ENCODE assay signal across 10 cellular contexts in genomic region chr2:100247256-100248043, GRCh38.
DNase-seq lines count a peak whose midpoint lies in the region; ATAC-seq and TF ChIP-seq lines count a peak whose summit lies in the region.
"Had no signal": no experiment of that assay in that cellular context is flagged by ENCODE, and none has a peak within 500 bp of the region (broad histone marks: within the 10 kb centered on the region; RNA-seq: fewer than 3 reads in every experiment).

No MANE protein-coding gene starts in this region.

- H3K9me2 ChIP-seq in Karpas-422 (replicated peaks; ENCODE audit: insufficient read depth, low read length), result no peaks in the 10 kb centered on the region

- no peak overlapping the region for H3K4me3 ChIP-seq in BLaER1
- H3K4me3 ChIP-seq in Karpas-422 (ENCODE audit: low read length), result peak overlapping the region; percentile 30; the same call in 1 of the 2 replicates
- no peak overlapping the region for H3K4me3 ChIP-seq in esophagus muscularis mucosa
- no peak overlapping the region for H3K4me3 ChIP-seq in MG63

- H3K27ac ChIP-seq in BLaER1 (peak overlapping the region; percentile 66), Karpas-422 (ENCODE audit: low read length) (peak overlapping the region; percentile 85), esophagus muscularis mucosa (replicated peaks in 1 of 4) (no peak overlapping the region)

- peak overlapping the region; percentile 83 for H3K4me2 ChIP-seq in BLaER1
- H3K4me2 ChIP-seq in Karpas-422 (ENCODE audit: low read depth, low read length, poor library complexity, severe bottlenecking), result peak overlapping the region; percentile 47

- TF ChIP-seq EP300 in esophagus muscularis mucosa (IDR thresholded peaks at IDR 0.05), result no peak

- H3K27me3 Mint-ChIP-seq in activated CD4-positive, alpha-beta T cell treated with anti-CD3 and anti-CD28 coated beads, Interleukin-2, amount 10 ng/mL, durations not matched to agents 24 days and 14 days, result peaks cover 2% of the 10 kb centered on the region
- peaks cover 14% of the 10 kb centered on the region for H3K27me3 Mint-ChIP-seq in HFFc6 (ENCODE audit: insufficient read depth)

- H3K4me3 Mint-ChIP-seq in activated CD4-positive, alpha-beta T cell treated with anti-CD3 and anti-CD28 coated beads, Interleukin-2, amount 10 ng/mL, durations not matched to agents 24 days and 14 days, result no peak overlapping the region
- H3K4me3 Mint-ChIP-seq in HFFc6, result no peak overlapping the region

- no peaks in the 10 kb centered on the region for H3K4me1 Mint-ChIP-seq in activated CD4-positive, alpha-beta T cell treated with anti-CD3 and anti-CD28 coated beads, Interleukin-2, amount 10 ng/mL, durations not matched to agents 24 days and 14 days
- H3K4me1 Mint-ChIP-seq in HFFc6 (ENCODE audit: low read depth), result peaks cover 10% of the 10 kb centered on the region

- 87% methylated on average over 13 of the region's 14 CpGs for WGBS in esophagus muscularis mucosa

- H3K4me1 ChIP-seq in BLaER1 (peaks cover 57% of the 10 kb centered on the region), Karpas-422 (ENCODE audit: low read length) (peaks cover 71% of the 10 kb centered on the region), esophagus muscularis mucosa (peaks cover 5 to 15% (median 7%) of the 10 kb centered on the region in 4 donors)

- H3K9ac ChIP-seq in BLaER1 (no peak overlapping the region), Karpas-422 (ENCODE audit: low read length) (peak overlapping the region; percentile 35)

- no peaks in the 10 kb centered on the region for H3K36me3 Mint-ChIP-seq in activated CD4-positive, alpha-beta T cell treated with anti-CD3 and anti-CD28 coated beads, Interleukin-2, amount 10 ng/mL, durations not matched to agents 24 days and 14 days (ENCODE audit: low read depth)
- H3K36me3 Mint-ChIP-seq in HFFc6 (ENCODE audit: low read depth), result no peaks in the 10 kb centered on the region

- TF ChIP-seq POLR2A in esophagus muscularis mucosa (IDR thresholded peaks at IDR 0.05; ENCODE audit: low read depth), result no peak

- H3K9me3 ChIP-seq in BLaER1, result no peaks in the 10 kb centered on the region
- no peaks in the 10 kb centered on the region for H3K9me3 ChIP-seq in Karpas-422 (ENCODE audit: low read length)
- no peaks in the 10 kb centered on the region for H3K9me3 ChIP-seq in esophagus muscularis mucosa
- peaks cover 2% of the 10 kb centered on the region; the same call in 1 of the 2 replicates for H3K9me3 ChIP-seq in MG63

- intact Hi-C loops in esophagus muscularis mucosa (cut with DNase I), result loop anchor here (5.0 to 10.0 kb wide), 2 partner anchors 233 to 425 kb away; no protein-coding TSS in a partner anchor
- intact Hi-C loops in activated CD4-positive, alpha-beta T cell treated with anti-CD3 and anti-CD28 coated beads, Interleukin-2, amount 10 ng/mL, durations not matched to agents 24 days and 14 days (cut with micrococcal nuclease), result no loop called here

- H3K27ac Mint-ChIP-seq in activated CD4-positive, alpha-beta T cell treated with anti-CD3 and anti-CD28 coated beads, Interleukin-2, amount 10 ng/mL, durations not matched to agents 24 days and 14 days, result no peak overlapping the region
- no peak overlapping the region for H3K27ac Mint-ChIP-seq in HFFc6

- DNase-seq in Karpas-422 (peak; percentile 97), esophagus muscularis mucosa (ENCODE audit: extremely low spot score) (no peak), MG63 (no peak), HFFc6 (no peak)
- no peak for DNase-seq in activated CD4-positive, alpha-beta T cell treated with anti-CD3 and anti-CD28 coated beads, Interleukin-2, amount 10 ng/mL, durations not matched to agents 24 days and 14 days
- DNase-seq: Kasumi-1, nucleus accumbens had no signal

- TF ChIP-seq CTCF in esophagus muscularis mucosa (IDR thresholded peaks at IDR 0.05), result no peak
- no peak for TF ChIP-seq CTCF in HFFc6 (IDR thresholded peaks at IDR 0.05)

- H3K79me2 ChIP-seq in Karpas-422 (ENCODE audit: low read length), result no peaks in the 10 kb centered on the region

- no peak overlapping the region for H2AFZ ChIP-seq in Karpas-422 (ENCODE audit: low read length)

- no peaks in the 10 kb centered on the region for H4K20me1 ChIP-seq in BLaER1
- H4K20me1 ChIP-seq in Karpas-422 (ENCODE audit: insufficient read depth, low read depth, low read length), result no peaks in the 10 kb centered on the region

- H3K36me3 ChIP-seq in BLaER1 (no peaks in the 10 kb centered on the region), Karpas-422 (ENCODE audit: insufficient read depth, low read length) (no peaks in the 10 kb centered on the region), esophagus muscularis mucosa (no peaks in the 10 kb centered on the region), MG63 (no peaks in the 10 kb centered on the region)

- H3K9me3 Mint-ChIP-seq in activated CD4-positive, alpha-beta T cell treated with anti-CD3 and anti-CD28 coated beads, Interleukin-2, amount 10 ng/mL, durations not matched to agents 24 days and 14 days, result no peaks in the 10 kb centered on the region
- H3K9me3 Mint-ChIP-seq in HFFc6, result no peaks in the 10 kb centered on the region

- ATAC-seq in GM19043 (IDR thresholded peaks at IDR 0.05; ENCODE audit: low read depth, unreplicated experiment) (peak; percentile 70), HG02759 (IDR thresholded peaks at IDR 0.05; ENCODE audit: unreplicated experiment) (peak; percentile 80)

- peaks cover 8% of the 10 kb centered on the region; the same call in 1 of the 2 replicates for H3K27me3 ChIP-seq in BLaER1
- peaks cover 5% of the 10 kb centered on the region; the same call in 1 of the 2 replicates for H3K27me3 ChIP-seq in Karpas-422 (ENCODE audit: low read length)
- no peaks in the 10 kb centered on the region for H3K27me3 ChIP-seq in esophagus muscularis mucosa
- H3K27me3 ChIP-seq in MG63, result no peaks in the 10 kb centered on the region

Comparison
In these comparisons a context has a peak if more than half of its experiments do, and no peak if none do; other contexts are left out.
1. H3K27ac ChIP-seq: peak in BLaER1 (single experiment) and Karpas-422 (single experiment); none in esophagus muscularis mucosa (0 of 4).